Comparison of ENCODE assay signal across 16 cellular contexts in the genomic region with DNA sequence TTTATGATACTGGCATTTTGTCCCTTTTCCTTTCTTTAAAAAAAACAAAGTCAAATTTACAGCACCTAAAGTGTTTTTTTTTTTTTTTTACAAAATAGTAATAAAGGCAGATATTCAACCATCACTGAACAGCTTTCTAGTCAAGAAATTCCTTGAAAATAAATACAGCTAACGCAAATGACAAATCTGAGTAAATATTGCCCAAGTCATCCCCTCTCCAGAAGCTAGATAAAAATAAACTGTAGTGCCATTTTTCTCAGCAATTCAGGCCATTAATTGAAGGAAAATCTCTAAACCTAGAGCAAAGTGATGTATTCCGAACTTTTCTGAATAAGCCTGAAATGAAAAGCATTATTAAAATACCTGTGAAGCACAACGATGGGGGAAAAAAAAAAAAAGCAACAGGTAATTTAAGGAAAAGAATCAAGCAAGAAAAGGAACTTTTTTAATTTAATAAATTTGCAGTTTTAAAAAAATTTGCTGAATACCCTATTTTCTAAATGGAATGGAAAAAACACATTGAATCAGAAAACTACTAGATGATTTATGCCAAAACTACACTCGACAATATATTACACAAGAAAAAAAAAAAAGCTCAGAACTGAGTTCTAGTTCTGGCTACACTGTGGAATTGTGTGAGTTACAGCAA. TPM values are rescaled to one million over a fixed set of nuclear protein-coding genes. Genes with fewer than 3 reads are reported as not detected.
DNase-seq lines count a peak whose midpoint lies in the region; ATAC-seq and TF ChIP-seq lines count a peak whose summit lies in the region.
"Had no signal": no experiment of that assay in that cellular context is flagged by ENCODE, and none has a peak within 500 bp of the region (broad histone marks: within the 10 kb centered on the region; RNA-seq: fewer than 3 reads in every experiment).

No MANE protein-coding gene starts in this region.

- ATAC-seq in naive thymus-derived CD4-positive, alpha-beta T cell = no peak
- ATAC-seq in HG03139 (IDR thresholded peaks at IDR 0.05; ENCODE audit: unreplicated experiment) = no peak
- no peak for ATAC-seq in GM21528 (IDR thresholded peaks at IDR 0.05; ENCODE audit: low FRiP score, unreplicated experiment)
- ATAC-seq: GM23338; stimulated activated effector memory CD8-positive, alpha-beta T cell treated with anti-CD3 and anti-CD28 coated beads, Interleukin-12 subunit alpha, Interleukin-12 subunit beta, amount 100 ng/mL, for 72 hours had no signal

- H3K9me3 ChIP-seq in CD4-positive, alpha-beta memory T cell (ENCODE audit: control insufficient read depth in 1 of 2, low read length in 2 of 2) = no peaks in the 10 kb centered on the region
- H3K9me3 ChIP-seq in HEK293 (ENCODE audit: control insufficient read depth, insufficient read depth, low read depth, low read length) = no peaks in the 10 kb centered on the region
- H3K9me3 ChIP-seq in adipocyte (ENCODE audit: control insufficient read depth, low read length) = peaks cover 6% of the 10 kb centered on the region
- no peaks in the 10 kb centered on the region for H3K9me3 ChIP-seq in naive thymus-derived CD4-positive, alpha-beta T cell (ENCODE audit: control insufficient read depth in 2 of 3, low read length in 3 of 3)
- H3K9me3 ChIP-seq: SJSA1 had no signal

- TF ChIP-seq CTCF in HEK293 (tag by site-specific recombination; IDR thresholded peaks at IDR 0.05) (no peak), endothelial cell (IDR thresholded peaks at IDR 0.05; ENCODE audit: unreplicated experiment) (no peak)

- H3K4me1 ChIP-seq in CD4-positive, alpha-beta memory T cell (ENCODE audit: insufficient read depth, low read length) = peaks cover 94% of the 10 kb centered on the region
- H3K4me1 ChIP-seq in HEK293 (ENCODE audit: control insufficient read depth, insufficient read depth, low read length) (peaks cover 19% of the 10 kb centered on the region), adipocyte (ENCODE audit: control insufficient read depth, insufficient read depth, low read length) (peaks cover 52% of the 10 kb centered on the region)
- H3K4me1 ChIP-seq in naive thymus-derived CD4-positive, alpha-beta T cell (ENCODE audit: control insufficient read depth in 2 of 2, insufficient read depth in 2 of 2, low read length in 2 of 2) = peaks cover 62 to 75% of the 10 kb centered on the region in 2 donors

- CTCF ChIA-PET in CD4-positive, alpha-beta memory T cell (lab: Charles Lee; ENCODE audit: partially characterized antibody) = interaction anchor here (0.8 kb wide), 1 partner anchor 383 kb away, joined by 3 read pairs; no protein-coding TSS in a partner anchor
- CTCF ChIA-PET in HEK293 (lab: Yijun Ruan, JAX) = interaction anchor here (0.5 to 0.6 kb wide), 3 partner anchors 28 to 1748 kb away, joined by 3 to 5 read pairs (median 3); no protein-coding TSS in a partner anchor
- CTCF ChIA-PET in naive thymus-derived CD4-positive, alpha-beta T cell (lab: Charles Lee) = no interaction called here

- H3K36me3 Mint-ChIP-seq in CD4-positive, alpha-beta memory T cell = peaks cover 48 to 70% of the 10 kb centered on the region in 2 donors
- peaks cover 11 to 48% (median 36%) of the 10 kb centered on the region in 5 donors for H3K36me3 Mint-ChIP-seq in naive thymus-derived CD4-positive, alpha-beta T cell
- H3K36me3 Mint-ChIP-seq in endothelial cell (ENCODE audit: low read depth, unreplicated experiment) = peaks cover 24% of the 10 kb centered on the region

- peaks cover 66 to 97% (median 81%) of the 10 kb centered on the region in 4 donors for H3K4me1 Mint-ChIP-seq in CD4-positive, alpha-beta memory T cell
- H3K4me1 Mint-ChIP-seq in naive thymus-derived CD4-positive, alpha-beta T cell = peaks cover 64 to 99% (median 88%) of the 10 kb centered on the region in 7 donors
- H3K4me1 Mint-ChIP-seq in endothelial cell (ENCODE audit: unreplicated experiment) = peaks cover 26% of the 10 kb centered on the region

- peak overlapping the region; percentile 9 for H3K9ac ChIP-seq in adipocyte (ENCODE audit: low read length)

- no peak overlapping the region for H3K4me3 ChIP-seq in CD4-positive, alpha-beta memory T cell (ENCODE audit: low read length in 2 of 2)
- H3K4me3 ChIP-seq in HEK293 (ENCODE audit: low read depth, low read length) (no peak overlapping the region), adipocyte (ENCODE audit: low read length) (peak overlapping the region; percentile 32)
- no peak overlapping the region for H3K4me3 ChIP-seq in naive thymus-derived CD4-positive, alpha-beta T cell (ENCODE audit: low read length)
- H3K4me3 ChIP-seq: cardiac muscle cell, GM23338, SJSA1 had no signal

- H3K27me3 ChIP-seq in CD4-positive, alpha-beta memory T cell (ENCODE audit: insufficient read depth, low read length) = no peaks in the 10 kb centered on the region
- no peaks in the 10 kb centered on the region for H3K27me3 ChIP-seq in adipocyte (replicated peaks; ENCODE audit: control insufficient read depth, insufficient read depth, low read length)
- H3K27me3 ChIP-seq in naive thymus-derived CD4-positive, alpha-beta T cell (ENCODE audit: control insufficient read depth in 2 of 2, insufficient read depth in 2 of 2, low read length in 2 of 2) = no peaks in the 10 kb centered on the region
- H3K27me3 ChIP-seq: cardiac muscle cell, SJSA1 had no signal

- peak overlapping the region in 7 of 8 donors; percentile 55 to 83 (median 63) for H3K4me3 Mint-ChIP-seq in CD4-positive, alpha-beta memory T cell
- peak overlapping the region; percentile 45 to 99 (median 77) for H3K4me3 Mint-ChIP-seq in naive thymus-derived CD4-positive, alpha-beta T cell
- no peak overlapping the region for H3K4me3 Mint-ChIP-seq in endothelial cell (ENCODE audit: unreplicated experiment)

- intact Hi-C loops in CD4-positive, alpha-beta memory T cell (cut with micrococcal nuclease) = no loop called here
- intact Hi-C loops in naive thymus-derived CD4-positive, alpha-beta T cell (cut with micrococcal nuclease) = no loop called here

- H3K27ac ChIP-seq in CD4-positive, alpha-beta memory T cell (ENCODE audit: low read depth, low read length) = no peak overlapping the region
- no peak overlapping the region for H3K27ac ChIP-seq in HEK293 (ENCODE audit: extremely low read depth, low read depth, low read length)
- no peak overlapping the region for H3K27ac ChIP-seq in naive thymus-derived CD4-positive, alpha-beta T cell (ENCODE audit: low read depth, low read length)
- H3K27ac ChIP-seq: cardiac muscle cell, SJSA1 had no signal

- H3K27ac Mint-ChIP-seq in CD4-positive, alpha-beta memory T cell = peak overlapping the region in 3 of 7 donors; percentile 22 to 97 (median 76)
- peak overlapping the region in 5 of 9 donors; percentile 31 to 68 (median 45) for H3K27ac Mint-ChIP-seq in naive thymus-derived CD4-positive, alpha-beta T cell
- no peak overlapping the region for H3K27ac Mint-ChIP-seq in endothelial cell (ENCODE audit: unreplicated experiment)
- H3K27ac Mint-ChIP-seq: activated naive CD4-positive, alpha-beta T cell treated with anti-CD3 and anti-CD28 coated beads for 36 hours had no signal

- DNase-seq in CD4-positive, alpha-beta memory T cell = no peak
- no peak for DNase-seq in adipocyte (ENCODE audit: low read depth)
- no peak for DNase-seq in naive thymus-derived CD4-positive, alpha-beta T cell
- no peak for DNase-seq in endothelial cell (ENCODE audit: low spot score)
- DNase-seq in stimulated activated CD4-positive, alpha-beta T cell treated with anti-CD3 and anti-CD28 coated beads, Interleukin-15, amount 100 ng/mL, for 24 hours = no peak
- DNase-seq: activated naive CD4-positive, alpha-beta T cell treated with anti-CD3 and anti-CD28 coated beads for 36 hours; DMS153; foreskin melanocyte; nucleus accumbens had no signal

- POLR2A ChIA-PET in CD4-positive, alpha-beta memory T cell (lab: Charles Lee; ENCODE audit: partially characterized antibody) = interaction anchor here (1.0 to 2.0 kb wide), 2 partner anchors 13 to 60 kb away, joined by 3 to 7 read pairs; no protein-coding TSS in a partner anchor
- POLR2A ChIA-PET in HEK293 (lab: Yijun Ruan, JAX) = interaction anchor here (0.7 kb wide), 2 partner anchors 10 to 24 kb away, joined by 3 read pairs; no protein-coding TSS in a partner anchor
- POLR2A ChIA-PET in naive thymus-derived CD4-positive, alpha-beta T cell (lab: Charles Lee) = interaction anchor here (0.6 to 0.7 kb wide), 2 partner anchors 48 to 116 kb away, joined by 3 to 4 read pairs; no protein-coding TSS in a partner anchor

- no peaks in the 10 kb centered on the region for H3K27me3 Mint-ChIP-seq in CD4-positive, alpha-beta memory T cell
- H3K27me3 Mint-ChIP-seq in naive thymus-derived CD4-positive, alpha-beta T cell = no peaks in the 10 kb centered on the region
- peaks cover 3% of the 10 kb centered on the region for H3K27me3 Mint-ChIP-seq in endothelial cell (ENCODE audit: unreplicated experiment)

- H3K9me3 Mint-ChIP-seq in CD4-positive, alpha-beta memory T cell = no peaks in the 10 kb centered on the region
- H3K9me3 Mint-ChIP-seq in naive thymus-derived CD4-positive, alpha-beta T cell = peaks cover 0 to 2% (median 0%) of the 10 kb centered on the region in 11 donors
- H3K9me3 Mint-ChIP-seq in endothelial cell (ENCODE audit: unreplicated experiment) = no peaks in the 10 kb centered on the region
- H3K9me3 Mint-ChIP-seq: activated naive CD4-positive, alpha-beta T cell treated with anti-CD3 and anti-CD28 coated beads for 36 hours; stimulated activated effector memory CD8-positive, alpha-beta T cell treated with anti-CD3 and anti-CD28 coated beads, Interleukin-12 subunit alpha, Interleukin-12 subunit beta, amount 100 ng/mL, for 72 hours had no signal

- peaks cover 22% of the 10 kb centered on the region for H3K36me3 ChIP-seq in CD4-positive, alpha-beta memory T cell (ENCODE audit: insufficient read depth, low read length)
- H3K36me3 ChIP-seq in HEK293 (ENCODE audit: control insufficient read depth in 2 of 2, insufficient read depth in 1 of 2, low read length in 2 of 2) (peaks cover 13 to 39% of the 10 kb centered on the region in 2 experiments), adipocyte (ENCODE audit: control insufficient read depth, insufficient read depth, low read length, severe bottlenecking) (peaks cover 33% of the 10 kb centered on the region)
- H3K36me3 ChIP-seq in naive thymus-derived CD4-positive, alpha-beta T cell (ENCODE audit: control insufficient read depth in 2 of 3, insufficient read depth in 3 of 3, low read length in 3 of 3) = peaks cover 5 to 23% (median 10%) of the 10 kb centered on the region in 3 experiments

TF ChIP-seq in HEK293, 187 proteins besides CTCF, POLR2A, EP300 and RAD21 (continues in another document):
- TF ChIP-seq MYNN (tag by site-specific recombination; IDR thresholded peaks at IDR 0.05; ENCODE audit: borderline replicate concordance) = no peak
- TF ChIP-seq BCL11A (tag by site-specific recombination; IDR thresholded peaks at IDR 0.05; ENCODE audit: low read depth) = no peak

RNA-seq across cellular contexts. Expression of gene SP3, which starts 6.9 kb away (rescaled TPM):
- 100 to 1,000 TPM; 117 to 130 TPM for total RNA-seq in CD4-positive, alpha-beta memory T cell
- 10 to 100 TPM; 55.5 to 83.4 TPM for polyA plus RNA-seq in CD4-positive, alpha-beta memory T cell
- total RNA-seq in naive thymus-derived CD4-positive, alpha-beta T cell = 100 to 1,000 TPM; 108 to 158 (median 131) TPM
- 100 to 1,000 TPM in 1 of 2 donors, 10 to 100 TPM in 1; 82.6 to 108 TPM for polyA plus RNA-seq in naive thymus-derived CD4-positive, alpha-beta T cell
- total RNA-seq in endothelial cell (ENCODE audit: unreplicated experiment) = 76.2 TPM
